ENCODE assay signal across 22 cellular contexts in genomic region chr7:1654738-1655490, GRCh38. TPM values are rescaled to one million over a fixed set of nuclear protein-coding genes. Genes with fewer than 3 reads are reported as not detected.
"Had no signal": no experiment of that assay in that cellular context is flagged by ENCODE, and none has a peak within 500 bp of the region (broad histone marks: within the 10 kb centered on the region; RNA-seq: fewer than 3 reads in every experiment).

No MANE protein-coding gene starts in this region.

- H3K27me3 ChIP-seq: colonic mucosa, ovary, right atrium auricular region, testis had no signal

- H3K36me3 Mint-ChIP-seq: immature natural killer cell; naive thymus-derived CD4-positive, alpha-beta T cell; stimulated activated naive B cell treated with anti-CD40 and anti-IgM and Interleukin-4, amounts not matched to agents 10 μg/mL and 1 μg/mL and 100 μg/mL, for 72 hours had no signal

- H3K36me3 ChIP-seq: colonic mucosa, gastroesophageal sphincter, left lung, neutrophil, ovary, right atrium auricular region, sigmoid colon, tibial nerve, upper lobe of right lung had no signal

- H3K4me1 ChIP-seq: colonic mucosa, gastroesophageal sphincter, left lung, right atrium auricular region, sigmoid colon, testis, tibial nerve, upper lobe of right lung had no signal

- H3K9me3 ChIP-seq: colonic mucosa, left lung, neutrophil, ovary, right atrium auricular region, sigmoid colon, testis, upper lobe of right lung had no signal

- H3K4me3 Mint-ChIP-seq: immature natural killer cell; naive thymus-derived CD4-positive, alpha-beta T cell; nephron progenitor cell; stimulated activated naive B cell treated with anti-CD40 and anti-IgM and Interleukin-4, amounts not matched to agents 10 μg/mL and 1 μg/mL and 100 μg/mL, for 72 hours; stimulated activated naive CD8-positive, alpha-beta T cell treated with anti-CD3 and anti-CD28 coated beads, Interleukin-15, amount 100 ng/mL, for 72 hours had no signal

- ATAC-seq: gastroesophageal sphincter; left lung; naive thymus-derived CD4-positive, alpha-beta T cell; stimulated activated naive B cell treated with anti-CD40 and anti-IgM and Interleukin-4, amounts not matched to agents 10 μg/mL and 1 μg/mL and 100 μg/mL, for 72 hours; stimulated activated naive CD8-positive, alpha-beta T cell treated with anti-CD3 and anti-CD28 coated beads, Interleukin-15, amount 100 ng/mL, for 72 hours had no signal

- DNase-seq: colonic mucosa; effector CD4-positive, alpha-beta T cell; glutamatergic neuron; immature natural killer cell; mesendoderm; naive thymus-derived CD4-positive, alpha-beta T cell; nephron progenitor cell; ovary; sigmoid colon; stimulated activated CD4-positive, alpha-beta T cell treated with anti-CD3 and anti-CD28 coated beads, Interleukin-2, amount 100 ng/mL, for 24 hours; stimulated activated CD4-positive, alpha-beta T cell treated with anti-CD3 and anti-CD28 coated beads, Interleukin-4, amount 100 ng/mL, for 4 hours; stimulated activated naive B cell treated with anti-CD40 and anti-IgM and Interleukin-4, amounts not matched to agents 10 μg/mL and 1 μg/mL and 100 μg/mL, for 72 hours; stimulated activated naive CD8-positive, alpha-beta T cell treated with anti-CD3 and anti-CD28 coated beads, Interleukin-15, amount 100 ng/mL, for 72 hours; testis; upper lobe of right lung had no signal

- H3K4me3 ChIP-seq: colonic mucosa, gastroesophageal sphincter, left lung, lung, ovary, right atrium auricular region, sigmoid colon, skin epidermis, testis, tibial nerve, upper lobe of right lung had no signal

- H3K9me3 Mint-ChIP-seq: immature natural killer cell; stimulated activated naive B cell treated with anti-CD40 and anti-IgM and Interleukin-4, amounts not matched to agents 10 μg/mL and 1 μg/mL and 100 μg/mL, for 72 hours; stimulated activated naive CD8-positive, alpha-beta T cell treated with anti-CD3 and anti-CD28 coated beads, Interleukin-15, amount 100 ng/mL, for 72 hours had no signal

- H3K4me1 Mint-ChIP-seq: immature natural killer cell; naive thymus-derived CD4-positive, alpha-beta T cell; stimulated activated naive B cell treated with anti-CD40 and anti-IgM and Interleukin-4, amounts not matched to agents 10 μg/mL and 1 μg/mL and 100 μg/mL, for 72 hours; stimulated activated naive CD8-positive, alpha-beta T cell treated with anti-CD3 and anti-CD28 coated beads, Interleukin-15, amount 100 ng/mL, for 72 hours had no signal

- H3K27ac ChIP-seq: colonic mucosa, gastroesophageal sphincter, left lung, neutrophil, ovary, right atrium auricular region, sigmoid colon, skin epidermis, testis, tibial nerve, upper lobe of right lung had no signal

- H3K27ac Mint-ChIP-seq: immature natural killer cell; naive thymus-derived CD4-positive, alpha-beta T cell; nephron progenitor cell; stimulated activated naive B cell treated with anti-CD40 and anti-IgM and Interleukin-4, amounts not matched to agents 10 μg/mL and 1 μg/mL and 100 μg/mL, for 72 hours; stimulated activated naive CD8-positive, alpha-beta T cell treated with anti-CD3 and anti-CD28 coated beads, Interleukin-15, amount 100 ng/mL, for 72 hours had no signal

RNA-seq across cellular contexts. Expression of gene ELFN1, which starts 15.2 kb away (rescaled TPM):
- polyA plus RNA-seq: naive thymus-derived CD4-positive, alpha-beta T cell had no signal
